In the genomic region with DNA sequence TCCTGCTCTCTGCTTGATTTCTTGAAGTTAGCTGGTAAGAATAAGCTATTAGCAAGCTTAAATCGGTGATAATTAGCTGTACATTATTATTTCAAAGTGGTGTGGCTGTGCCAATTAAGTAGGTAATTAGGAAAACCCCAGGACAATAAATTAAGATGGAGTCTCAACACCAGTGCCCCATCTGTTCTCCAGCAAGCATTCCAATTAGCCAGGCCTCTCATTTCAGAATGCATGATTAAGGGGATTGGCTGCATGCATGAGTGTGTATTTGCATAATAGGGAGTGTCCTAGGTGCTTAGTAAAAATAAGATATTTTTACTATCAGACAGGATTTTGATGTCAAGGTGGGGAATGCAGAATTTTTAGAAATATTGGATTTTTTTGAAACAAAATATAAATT, we compare ENCODE assay signal across 18 cellular contexts.
DNase-seq lines count a peak whose midpoint lies in the region; ATAC-seq lines count a peak whose summit lies in the region.
"Had no signal": no experiment of that assay in that cellular context is flagged by ENCODE, and none has a peak within 500 bp of the region (broad histone marks: within the 10 kb centered on the region; RNA-seq: fewer than 3 reads in every experiment).

No MANE protein-coding gene starts in this region.

- no peak overlapping the region for H2BK15ac ChIP-seq in mesendoderm (replicated peaks; ENCODE audit: low read depth)

- intact Hi-C loops in activated T-helper 2 cell treated with anti-CD3 and anti-CD28 coated beads, Interferon-gamma antibody, Interleukin-2, Interleukin-4, amounts not matched to agents 10 μg/mL and 5 μg/mL and 100 μg/mL, durations not matched to agents 14 hours and 24 hours and 36 hours (cut with micrococcal nuclease): no loop called here

- H3K27ac ChIP-seq in mesendoderm (ENCODE audit: low read depth, low read length) (no peak overlapping the region), GM23248 (no peak overlapping the region)

- H3K9ac ChIP-seq in mesendoderm (ENCODE audit: low read length) (no peak overlapping the region), GM23248 (no peak overlapping the region)
- H3K9ac ChIP-seq: SK-N-SH had no signal

- H3K4me3 Mint-ChIP-seq in activated T-helper 2 cell treated with anti-CD3 and anti-CD28 coated beads, Interferon-gamma antibody, Interleukin-2, Interleukin-4, amounts not matched to agents 10 μg/mL and 5 μg/mL and 100 μg/mL, durations not matched to agents 14 hours and 24 hours and 36 hours (ENCODE audit: low read depth): no peak overlapping the region
- H3K4me3 Mint-ChIP-seq: T-helper 1 cell treated with Interleukin-12 subunit alpha and Interleukin-12 subunit beta and Interleukin-4 antibody, amounts not matched to agents 30 μg/mL and 1 μg/mL, for 36 hours had no signal

- no peak overlapping the region for H3K4me3 ChIP-seq in mesendoderm (ENCODE audit: low read length)
- no peak overlapping the region for H3K4me3 ChIP-seq in GM23248

- H3K36me3 ChIP-seq in mesendoderm (ENCODE audit: control insufficient read depth, insufficient read depth, low read length): no peaks in the 10 kb centered on the region
- no peaks in the 10 kb centered on the region for H3K36me3 ChIP-seq in GM23248 (ENCODE audit: low read depth)

- no peaks in the 10 kb centered on the region for H3K9me3 Mint-ChIP-seq in activated T-helper 2 cell treated with anti-CD3 and anti-CD28 coated beads, Interferon-gamma antibody, Interleukin-2, Interleukin-4, amounts not matched to agents 10 μg/mL and 5 μg/mL and 100 μg/mL, durations not matched to agents 14 hours and 24 hours and 36 hours
- H3K9me3 Mint-ChIP-seq: T-helper 1 cell treated with Interleukin-12 subunit alpha and Interleukin-12 subunit beta and Interleukin-4 antibody, amounts not matched to agents 30 μg/mL and 1 μg/mL, for 36 hours had no signal

- no peak overlapping the region for H2BK5ac ChIP-seq in mesendoderm (ENCODE audit: low read length)

- H3K4me2 ChIP-seq in mesendoderm (ENCODE audit: low read length) (no peak overlapping the region), GM23248 (ENCODE audit: unreplicated experiment) (no peak overlapping the region)
- H3K4me2 ChIP-seq: SK-N-SH had no signal

- H3K4me1 ChIP-seq in mesendoderm (ENCODE audit: control insufficient read depth, low read depth, low read length) (no peaks in the 10 kb centered on the region), GM23248 (ENCODE audit: insufficient read depth) (no peaks in the 10 kb centered on the region)

- no peaks in the 10 kb centered on the region for H3K36me3 Mint-ChIP-seq in activated T-helper 2 cell treated with anti-CD3 and anti-CD28 coated beads, Interferon-gamma antibody, Interleukin-2, Interleukin-4, amounts not matched to agents 10 μg/mL and 5 μg/mL and 100 μg/mL, durations not matched to agents 14 hours and 24 hours and 36 hours (ENCODE audit: low read depth)

- no peak overlapping the region for H3K18ac ChIP-seq in mesendoderm (ENCODE audit: low read length)

- no peaks in the 10 kb centered on the region for H3K4me1 Mint-ChIP-seq in activated T-helper 2 cell treated with anti-CD3 and anti-CD28 coated beads, Interferon-gamma antibody, Interleukin-2, Interleukin-4, amounts not matched to agents 10 μg/mL and 5 μg/mL and 100 μg/mL, durations not matched to agents 14 hours and 24 hours and 36 hours (ENCODE audit: low read depth)

- DNase-seq in D341Med (ENCODE audit: low spot score) (peak; percentile 63), NCI-H1694 (lab: John Stamatoyannopoulos, UW) (peak; percentile 3), NCI-H82 (lab: John Stamatoyannopoulos, UW) (peak; percentile 88), mesendoderm (no peak), GM23248 (no peak)
- no peak for DNase-seq in activated T-helper 2 cell treated with anti-CD3 and anti-CD28 coated beads, Interferon-gamma antibody, Interleukin-2, Interleukin-4, amounts not matched to agents 10 μg/mL and 5 μg/mL and 100 μg/mL, durations not matched to agents 14 hours and 24 hours and 36 hours (ENCODE audit: low spot score)
- DNase-seq: Calu3, DMS53, KBM-7, MV-4-11, NCI-H1105, NCI-H187 treated with DMSO at 0.1 percent for 48 hours, PC-3, SK-N-SH, SW 1271 had no signal

- no peak overlapping the region for H3K4ac ChIP-seq in mesendoderm (ENCODE audit: low read depth, low read length)

- H3K79me2 ChIP-seq in mesendoderm (ENCODE audit: control insufficient read depth, insufficient read depth, low read length) (no peaks in the 10 kb centered on the region), GM23248 (ENCODE audit: insufficient read depth) (no peaks in the 10 kb centered on the region)

- H4K5ac ChIP-seq in mesendoderm (ENCODE audit: low read length): no peak overlapping the region

- no peaks in the 10 kb centered on the region for H4K20me1 ChIP-seq in GM23248 (ENCODE audit: insufficient read depth)

- no peak overlapping the region for H3K56ac ChIP-seq in mesendoderm (ENCODE audit: low read length)

- H2AK5ac ChIP-seq in mesendoderm (ENCODE audit: low read length): no peak overlapping the region

- peak overlapping the region; percentile 6 for H3K23ac ChIP-seq in mesendoderm (ENCODE audit: low read length)

- H2AFZ ChIP-seq in GM23248: no peak overlapping the region

- no peaks in the 10 kb centered on the region for H3K79me1 ChIP-seq in mesendoderm (ENCODE audit: low read length)

- WGBS in mesendoderm (ENCODE audit: extremely low coverage, insufficient coverage, low lambda C conversion rate): no CpG with 5 or more reads among the region's 1 CpG
- 0 to 6% methylated on average over 1 of the region's 1 CpG for WGBS in GM23248 (ENCODE audit: low coverage in 1 of 2, low lambda C conversion rate in 2 of 2, missing lambda C conversion rate in 2 of 2), 2 experiments

- no peaks in the 10 kb centered on the region for H3K9me2 ChIP-seq in GM23248 (ENCODE audit: insufficient read depth)
- H3K9me2 ChIP-seq: SK-N-SH had no signal

- H3K27ac Mint-ChIP-seq in activated T-helper 2 cell treated with anti-CD3 and anti-CD28 coated beads, Interferon-gamma antibody, Interleukin-2, Interleukin-4, amounts not matched to agents 10 μg/mL and 5 μg/mL and 100 μg/mL, durations not matched to agents 14 hours and 24 hours and 36 hours: no peak overlapping the region
- H3K27ac Mint-ChIP-seq: T-helper 1 cell treated with Interleukin-12 subunit alpha and Interleukin-12 subunit beta and Interleukin-4 antibody, amounts not matched to agents 30 μg/mL and 1 μg/mL, for 36 hours had no signal

- no peaks in the 10 kb centered on the region for H3F3A ChIP-seq in GM23248 (ENCODE audit: insufficient read depth)

- H4K8ac ChIP-seq in mesendoderm (ENCODE audit: low read depth, low read length): no peak overlapping the region

- no peaks in the 10 kb centered on the region for H3K9me3 ChIP-seq in GM23248 (ENCODE audit: low read depth)
- H3K9me3 ChIP-seq: SK-N-SH had no signal

- no peaks in the 10 kb centered on the region for H3K27me3 ChIP-seq in mesendoderm (ENCODE audit: insufficient read depth, low read length, poor library complexity)
- no peaks in the 10 kb centered on the region for H3K27me3 ChIP-seq in GM23248 (replicated peaks; ENCODE audit: insufficient read depth)

- H3K27me3 Mint-ChIP-seq in activated T-helper 2 cell treated with anti-CD3 and anti-CD28 coated beads, Interferon-gamma antibody, Interleukin-2, Interleukin-4, amounts not matched to agents 10 μg/mL and 5 μg/mL and 100 μg/mL, durations not matched to agents 14 hours and 24 hours and 36 hours (ENCODE audit: low read depth): no peaks in the 10 kb centered on the region

- no peak overlapping the region for H2BK120ac ChIP-seq in mesendoderm (ENCODE audit: low read depth, low read length)

- ATAC-seq in GM21381 (IDR thresholded peaks at IDR 0.05; ENCODE audit: unreplicated experiment): no peak
- ATAC-seq: HCT116, PC-3 had no signal

- in situ Hi-C loops in GM23248 (cut with MboI): no loop called here

Comparison
In these comparisons a context has a peak if more than half of its experiments do, and no peak if none do; other contexts are left out.
1. DNase-seq: peak in D341Med (single experiment), NCI-H1694 (single experiment) and NCI-H82 (single experiment); none in mesendoderm (single experiment), activated T-helper 2 cell treated with anti-CD3 and anti-CD28 coated beads, Interferon-gamma antibody, Interleukin-2, Interleukin-4, amounts not matched to agents 10 μg/mL and 5 μg/mL and 100 μg/mL, durations not matched to agents 14 hours and 24 hours and 36 hours (single experiment) and GM23248 (single experiment).